1 cellular context compared by ENCODE assay signal in the genomic region with DNA sequence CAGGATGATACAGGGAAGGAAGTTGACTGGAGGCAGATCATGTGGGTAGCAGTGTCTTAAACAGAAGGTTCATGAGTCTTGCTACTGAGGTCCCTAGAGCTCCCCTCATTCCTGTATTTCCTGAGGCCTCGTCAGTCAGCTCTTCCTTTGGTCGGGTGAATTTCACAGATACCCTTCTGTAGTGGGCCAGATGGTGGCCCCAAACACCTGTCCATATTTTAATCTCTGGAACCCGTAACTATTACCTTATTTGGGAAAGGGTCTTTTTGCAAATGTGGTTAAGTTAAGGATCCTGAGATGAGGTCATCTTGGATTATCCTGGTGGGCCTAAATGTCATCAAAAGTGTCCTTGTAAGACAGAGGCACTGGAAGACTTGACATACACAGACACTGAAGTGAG.
TF ChIP-seq lines count a peak whose summit lies in the region.

No MANE protein-coding gene starts in this region.

TF ChIP-seq in IMR-90, 13 proteins besides CTCF, POLR2A, EP300 and RAD21:
- TF ChIP-seq MXI1 (IDR thresholded peaks at IDR 0.05; ENCODE audit: borderline replicate concordance, low read depth, low read length) (no peak), RFX5 (IDR thresholded peaks at IDR 0.05; ENCODE audit: low read depth, low read length) (no peak), MAZ (IDR thresholded peaks at IDR 0.05; ENCODE audit: borderline replicate concordance, low read depth, low read length) (no peak), CHD1 (IDR thresholded peaks at IDR 0.05; ENCODE audit: low read depth, low read length) (no peak), CEBPB (IDR thresholded peaks at IDR 0.05; ENCODE audit: low read depth, low read length) (no peak), SMC3 (IDR thresholded peaks at IDR 0.05; ENCODE audit: low read depth, low read length) (no peak), NFE2L2 (IDR thresholded peaks at IDR 0.05; ENCODE audit: low read depth, low read length) (no peak)
